Comparison of ENCODE assay signal across 8 cellular contexts in genomic region chr2:225041871-225042799, GRCh38. TPM values are rescaled to one million over a fixed set of nuclear protein-coding genes. Genes with fewer than 3 reads are reported as not detected.
A peak's percentile ranks its signal among the peaks of the same experiment; 100 is the strongest.
DNase-seq lines count a peak whose midpoint lies in the region; ATAC-seq lines count a peak whose summit lies in the region.

Gene DOCK10, minus strand, starts transcription at chr2:225042468. Its CDS starts 94 bp downstream, at chr2:225042374.

- no peaks in the 10 kb centered on the region for H3K9me3 ChIP-seq in ectodermal cell (ENCODE audit: control insufficient read depth, low read length)

- ATAC-seq in GM21576 (IDR thresholded peaks at IDR 0.05; ENCODE audit: unreplicated experiment) (peak; percentile 21), memory B cell (ENCODE audit: low read depth) (peak; percentile 43)

- no peaks in the 10 kb centered on the region for H3K36me3 Mint-ChIP-seq in memory B cell

- WGBS in ectodermal cell, 2 experiments: 0 to 1% methylated on average over 112 of the region's 112 CpGs

- H3K36me3 ChIP-seq in ectodermal cell (ENCODE audit: control insufficient read depth, insufficient read depth, low read length): no peaks in the 10 kb centered on the region

- peak within 1 kb of the TSS; percentile 91 for H3K4me3 Mint-ChIP-seq in memory B cell

- DNase-seq in LHCN-M2 (ENCODE audit: low read depth) (peak; percentile 54), memory B cell (ENCODE audit: low spot score in 2 of 2) (peak; percentile 29 to 58), COR-L47 (lab: John Stamatoyannopoulos, UW) (no peak)
- DNase-seq in activated CD4-positive, alpha-beta T cell treated with anti-CD3 and anti-CD28 coated beads, Interleukin-2, amount 50 U/mL, for 1 hour: peak; percentile 50
- DNase-seq in stimulated activated CD8-positive, alpha-beta memory T cell treated with anti-CD3 and anti-CD28 coated beads, Interleukin-15, amount 100 ng/mL, for 24 hours (ENCODE audit: low read depth): peak; percentile 26

- H3K4me1 ChIP-seq in ectodermal cell (ENCODE audit: control insufficient read depth, insufficient read depth, low read length): peaks cover 4% of the 10 kb centered on the region

- peaks cover 58% of the 10 kb centered on the region for H3K27me3 ChIP-seq in ectodermal cell (ENCODE audit: control insufficient read depth, insufficient read depth, low read length, poor library complexity, severe bottlenecking)

- H3K27ac ChIP-seq in ectodermal cell (ENCODE audit: insufficient read depth, low read depth, low read length, poor library complexity, severe bottlenecking): no peak within 1 kb of the TSS

- H3K27me3 Mint-ChIP-seq in memory B cell: no peaks in the 10 kb centered on the region

- peak within 1 kb of the TSS; percentile 97 for H3K27ac Mint-ChIP-seq in memory B cell

- H3K9me3 Mint-ChIP-seq in memory B cell: no peaks in the 10 kb centered on the region

- H3K4me3 ChIP-seq in GM08714 (ENCODE audit: low read length) (peak within 1 kb of the TSS; percentile 72; the same call in 1 of the 2 replicates), ectodermal cell (ENCODE audit: insufficient read depth, low read depth, low read length) (peak within 1 kb of the TSS; percentile 52)

- peaks cover 40% of the 10 kb centered on the region for H3K4me1 Mint-ChIP-seq in memory B cell

RNA-seq across cellular contexts. Expression of gene DOCK10, which starts in this region (rescaled TPM):
- 39.1 and 65.3 TPM in 2 replicates for total RNA-seq in LHCN-M2 (2014; rRNA removed)
- polyA plus RNA-seq in LHCN-M2 (2012): 16.1 TPM
- polyA plus RNA-seq in ectodermal cell (2013, experiment 1 of 4): 2.4 TPM
- 2.9 TPM for polyA plus RNA-seq in ectodermal cell (2013, experiment 2 of 4)
- 1.1 TPM for polyA plus RNA-seq in ectodermal cell (2013, experiment 3 of 4)
- polyA plus RNA-seq in ectodermal cell (2013, experiment 4 of 4): 1.8 TPM
